10 cellular contexts compared by ENCODE assay signal in the genomic region with DNA sequence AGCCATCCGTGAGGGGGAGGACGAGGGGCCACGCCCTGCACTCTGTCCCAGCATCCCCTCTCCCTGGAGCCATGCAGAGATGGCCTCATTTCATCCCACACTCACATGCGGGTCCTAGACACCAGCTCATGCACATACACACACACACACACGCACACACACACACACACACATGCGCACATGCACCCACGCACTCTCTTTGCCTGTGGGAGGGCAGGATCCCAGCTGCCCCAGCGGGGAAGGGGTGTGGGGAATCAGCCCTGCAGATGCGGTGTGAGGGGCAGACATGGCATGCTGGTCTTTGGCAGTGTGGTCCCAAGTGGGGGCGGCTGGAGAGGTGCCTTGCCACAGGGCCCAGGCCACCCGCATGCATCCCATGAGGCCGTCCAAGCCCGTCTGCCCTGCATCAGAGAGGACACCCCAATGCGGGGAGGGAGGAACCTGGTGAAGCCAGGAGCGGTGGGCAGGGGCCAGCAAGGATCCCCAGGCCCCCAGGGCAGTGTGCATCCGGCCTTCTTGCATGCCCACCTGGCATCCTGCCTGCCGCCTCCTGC.
DNase-seq lines count a peak whose midpoint lies in the region; ATAC-seq and TF ChIP-seq lines count a peak whose summit lies in the region.
"Had no signal": no experiment of that assay in that cellular context is flagged by ENCODE, and none has a peak within 500 bp of the region (broad histone marks: within the 10 kb centered on the region; RNA-seq: fewer than 3 reads in every experiment).

No MANE protein-coding gene starts in this region.

- H3K27ac Mint-ChIP-seq in naive B cell, result peak overlapping the region in 3 of 6 donors; percentile 60 to 73 (median 60)

- TF ChIP-seq RAD21 in HCT116 (IDR thresholded peaks at IDR 0.05; ENCODE audit: low read depth), result no peak

- H3K9ac ChIP-seq in HCT116 (ENCODE audit: low read length), result no peak overlapping the region

- H3K4me3 Mint-ChIP-seq in naive B cell, result peak overlapping the region in 4 of 8 donors; percentile 1 to 72 (median 39)
- H3K4me3 Mint-ChIP-seq: T-cell had no signal

- DNase-seq in HCT116 (ENCODE audit: low read depth, low spot score), result no peak
- no peak for DNase-seq in RWPE1 (ENCODE audit: low spot score)
- DNase-seq in naive B cell, result no peak
- DNase-seq in H4 (ENCODE audit: low spot score), result no peak
- no peak for DNase-seq in activated CD4-positive, alpha-beta T cell treated with anti-CD3 and anti-CD28 coated beads, Interleukin-2, amount 50 U/mL, for 48 hours
- DNase-seq in ACHN, result no peak

- no peaks in the 10 kb centered on the region for H3K36me3 ChIP-seq in HCT116 (ENCODE audit: control insufficient read depth in 1 of 2, insufficient read depth in 2 of 2, low read length in 2 of 2)
- H3K36me3 ChIP-seq: stomach had no signal

- H3K9me2 ChIP-seq in HCT116 (ENCODE audit: insufficient read depth), result no peaks in the 10 kb centered on the region

- H4K20me1 ChIP-seq in HCT116 (ENCODE audit: insufficient read depth), result no peaks in the 10 kb centered on the region

- BruUV-seq in HCT116 (replicated peaks; lab: Mats Ljungman, UMichigan), result no TSS peak

- no peak overlapping the region for H3K4me2 ChIP-seq in HCT116 (ENCODE audit: low read length)

- H3K79me2 ChIP-seq in HCT116 (ENCODE audit: insufficient read depth, low read length), result no peaks in the 10 kb centered on the region

- in situ Hi-C loops in ACHN (cut with HindIII; ENCODE audit: low pct_ligation_motif_present, low pct_unique_long_range_greater_than_20kb, low sequenced_read_pairs), result no loop called here

- TF ChIP-seq POLR2A in HCT116 (IDR thresholded peaks at IDR 0.05; ENCODE audit: borderline replicate concordance, extremely low read depth, insufficient read depth, insufficient read length), result no peak

- ATAC-seq in GM18511 (IDR thresholded peaks at IDR 0.05; ENCODE audit: unreplicated experiment) (peak; percentile 23), HCT116 (peak; percentile 19), naive B cell (ENCODE audit: low read depth in 2 of 2) (peak; percentile 4 to 9), GM21528 (IDR thresholded peaks at IDR 0.05; ENCODE audit: low FRiP score, unreplicated experiment) (no peak)

- POLR2A ChIA-PET in HCT116 (lab: Charles Lee), result no interaction called here
- POLR2A ChIA-PET in RWPE1 (lab: Yijun Ruan, JAX; ENCODE audit: low non-redundant PET), result no interaction called here

- H3K4me1 Mint-ChIP-seq in naive B cell, result peaks cover 39 to 54% (median 48%) of the 10 kb centered on the region in 3 donors

- H3K36me3 Mint-ChIP-seq in naive B cell, result no peaks in the 10 kb centered on the region
- H3K36me3 Mint-ChIP-seq: T-cell had no signal

- no peak for TF ChIP-seq CTCF in HCT116 (IDR thresholded peaks at IDR 0.05 in 2 of 3, conservative IDR thresholded peaks at IDR 0.05 in 1 of 3; ENCODE audit: borderline replicate concordance in 1 of 3, insufficient read depth in 1 of 3, low read depth in 2 of 3, low read length in 2 of 3)
- no peak for TF ChIP-seq CTCF in RWPE1 (conservative IDR thresholded peaks at IDR 0.05; ENCODE audit: low read depth)

- H3K27ac ChIP-seq in HCT116 (ENCODE audit: low read depth, low read length), result no peak overlapping the region; the same call in 1 of the 2 replicates
- H3K27ac ChIP-seq in RWPE1, result peak overlapping the region; percentile 27
- H3K27ac ChIP-seq: stomach had no signal

- no peaks in the 10 kb centered on the region for H3K27me3 Mint-ChIP-seq in naive B cell
- H3K27me3 Mint-ChIP-seq: T-cell had no signal

- H3K4me3 ChIP-seq in HCT116 (replicated peaks in 1 of 2; ENCODE audit: low read depth in 1 of 2, low read length in 2 of 2), result no peak overlapping the region
- H3K4me3 ChIP-seq: stomach had no signal

- no peak overlapping the region for H2AFZ ChIP-seq in HCT116 (ENCODE audit: low read depth, low read length, poor library complexity, severe bottlenecking)

- RAD21 ChIA-PET in HCT116 (lab: Charles Lee; ENCODE audit: low non-redundant PET in 1 of 2, low total read pairs in 2 of 2, uncharacterized antibody in 2 of 2, unreplicated experiment in 2 of 2), result interaction anchor here (0.6 to 1.3 kb wide), 5 partner anchors 29 to 298 kb away, joined by 3 to 10 read pairs (median 4); no protein-coding TSS in a partner anchor

- peaks cover 6 to 29% of the 10 kb centered on the region in 2 experiments for H3K4me1 ChIP-seq in HCT116 (ENCODE audit: control insufficient read depth in 1 of 2, insufficient read depth in 2 of 2, low read length in 2 of 2)

- no peaks in the 10 kb centered on the region for H3K9me3 Mint-ChIP-seq in naive B cell
- H3K9me3 Mint-ChIP-seq: T-cell had no signal

- H3K9me3 ChIP-seq in HCT116 (ENCODE audit: control insufficient read depth in 1 of 2, insufficient read depth in 1 of 2, low read depth in 1 of 2, low read length in 2 of 2), result no peaks in the 10 kb centered on the region
- H3K9me3 ChIP-seq: stomach had no signal

- CTCF ChIA-PET in HCT116 (lab: Charles Lee), result interaction anchor here (1.0 to 3.9 kb wide), 9 partner anchors 9 to 535 kb away, joined by 3 to 46 read pairs (median 5); a partner anchor contains a TSS
- CTCF ChIA-PET in RWPE1 (lab: Yijun Ruan, JAX), result interaction anchor here (0.6 to 2.4 kb wide), 15 partner anchors 9 to 336 kb away, joined by 3 to 18 read pairs (median 3); no protein-coding TSS in a partner anchor

- no peaks in the 10 kb centered on the region for H3K27me3 ChIP-seq in HCT116 (ENCODE audit: insufficient read depth, low read length)
- H3K27me3 ChIP-seq: stomach had no signal

- intact Hi-C loops in HCT116 (cut with micrococcal nuclease), result loop anchor here (1.0 to 10.0 kb wide), 6 partner anchors 212 to 848 kb away; no protein-coding TSS in a partner anchor

TF ChIP-seq in HCT116, 20 proteins besides CTCF, POLR2A, EP300 and RAD21:
- no peak for TF ChIP-seq FOSL1 (IDR thresholded peaks at IDR 0.05; ENCODE audit: low read depth)
- TF ChIP-seq EZH2 (IDR thresholded peaks at IDR 0.05), result no peak
- TF ChIP-seq EZH2phosphoT487 (IDR thresholded peaks at IDR 0.05; ENCODE audit: borderline replicate concordance), result no peak
- no peak for TF ChIP-seq POLR2AphosphoS5 (IDR thresholded peaks at IDR 0.05; ENCODE audit: low read depth, low read length)
- no peak for TF ChIP-seq JUND (IDR thresholded peaks at IDR 0.05)
- TF ChIP-seq TCF7L2 (IDR thresholded peaks at IDR 0.05; ENCODE audit: borderline replicate concordance, extremely low read depth, insufficient read depth, insufficient read length), result no peak
- TF ChIP-seq ZNF274 (IDR thresholded peaks at IDR 0.05; ENCODE audit: low read depth, low read length), result no peak
- TF ChIP-seq, protein P1, sequence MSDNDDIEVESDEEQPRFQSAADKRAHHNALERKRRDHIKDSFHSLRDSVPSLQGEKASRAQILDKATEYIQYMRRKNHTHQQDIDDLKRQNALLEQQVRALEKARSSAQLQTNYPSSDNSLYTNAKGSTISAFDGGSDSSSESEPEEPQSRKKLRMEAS (IDR thresholded peaks at IDR 0.05), result no peak
- no peak for TF ChIP-seq EGR1 (IDR thresholded peaks at IDR 0.05; ENCODE audit: low read depth)
- TF ChIP-seq YY1 (IDR thresholded peaks at IDR 0.05; ENCODE audit: extremely low read depth, insufficient replicate concordance, low read depth, low read length), result no peak
